Comparison of ENCODE assay signal across 8 cellular contexts in the genomic region with DNA sequence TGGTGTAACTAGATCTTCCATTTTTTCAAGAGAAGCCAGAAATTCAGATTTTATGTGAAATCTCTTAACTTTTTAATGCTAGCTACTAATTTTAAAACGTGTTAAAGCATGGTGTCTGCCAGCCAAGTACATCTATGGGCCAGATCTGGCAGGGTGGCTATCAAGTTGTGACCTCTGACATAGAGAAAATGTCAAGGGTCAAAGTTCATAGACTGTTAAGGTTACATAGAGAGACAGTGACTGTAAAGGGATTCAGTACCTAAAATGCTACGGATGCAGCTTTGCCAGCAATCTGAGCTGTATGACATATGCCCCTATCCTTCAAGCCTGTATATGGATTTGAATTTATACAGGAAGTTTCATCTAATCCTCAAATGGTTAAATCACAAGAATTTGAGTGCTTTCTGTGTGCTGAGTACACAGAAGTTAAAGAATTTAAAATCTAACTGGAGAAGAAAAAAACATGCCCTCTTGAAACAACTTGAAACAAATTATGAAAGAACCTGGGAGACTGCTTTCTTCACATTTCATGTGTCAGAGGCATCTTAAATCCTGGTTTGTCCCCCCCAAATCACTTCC. TPM values are rescaled to one million over a fixed set of nuclear protein-coding genes. Genes with fewer than 3 reads are reported as not detected.
A peak's percentile ranks its signal among the peaks of the same experiment; 100 is the strongest.
DNase-seq lines count a peak whose midpoint lies in the region; ATAC-seq and TF ChIP-seq lines count a peak whose summit lies in the region.

No MANE protein-coding gene starts in this region.

- H3K27me3 ChIP-seq in BLaER1 treated with 17β-estradiol and CSF1 and Interleukin-3, amounts not matched to agents 10 nM and 100 nM = peaks cover 0 to 20% (median 11%) of the 10 kb centered on the region in 11 experiments; a peak in 13 of 22 replicates
- H3K27me3 ChIP-seq in MG63 (no peaks in the 10 kb centered on the region), osteoblast (ENCODE audit: insufficient read depth, low read length) (no peaks in the 10 kb centered on the region)
- no peaks in the 10 kb centered on the region for H3K27me3 ChIP-seq in effector memory CD4-positive, alpha-beta T cell (replicated peaks; ENCODE audit: control insufficient read depth, insufficient read depth, low read length, poor library complexity, severe bottlenecking)

- peaks cover 0 to 17% (median 0%) of the 10 kb centered on the region in 11 experiments; a peak in 5 of 22 replicates for H3K36me3 ChIP-seq in BLaER1 treated with 17β-estradiol and CSF1 and Interleukin-3, amounts not matched to agents 10 nM and 100 nM
- 0 out of 2 replicates have a peak, but pooled peaks cover 4% of the 10 kb centered on the region for H3K36me3 ChIP-seq in MG63
- H3K36me3 ChIP-seq in effector memory CD4-positive, alpha-beta T cell (ENCODE audit: control insufficient read depth, insufficient read depth, low read length) = no peaks in the 10 kb centered on the region
- H3K36me3 ChIP-seq in osteoblast (ENCODE audit: insufficient read depth, low read length) = peaks cover 10% of the 10 kb centered on the region

- H3K79me2 ChIP-seq in osteoblast (ENCODE audit: insufficient read depth, low read length) = peaks cover 40% of the 10 kb centered on the region

- H4K20me1 ChIP-seq in BLaER1 treated with 17β-estradiol and CSF1 and Interleukin-3, amounts not matched to agents 10 nM and 100 nM = peaks cover 0 to 23% (median 0%) of the 10 kb centered on the region in 11 experiments; a peak in 5 of 22 replicates
- H4K20me1 ChIP-seq in osteoblast (ENCODE audit: insufficient read depth, low read length) = peaks cover 8% of the 10 kb centered on the region

- H3K27ac ChIP-seq in BLaER1 treated with 17β-estradiol and CSF1 and Interleukin-3, amounts not matched to agents 10 nM and 100 nM = peak overlapping the region in 8 of 11 experiments; percentile 41 to 96 (median 82); a peak in 10 of 22 replicates
- peak overlapping the region; percentile 98 for H3K27ac ChIP-seq in effector memory CD4-positive, alpha-beta T cell (ENCODE audit: insufficient read depth, low read length, poor library complexity, severe bottlenecking)
- H3K27ac ChIP-seq in osteoblast (ENCODE audit: low read depth, low read length) = no peak overlapping the region

- TF ChIP-seq CTCF in osteoblast (IDR thresholded peaks at IDR 0.05; ENCODE audit: extremely low read depth, low read depth, low read length) = no peak

- H3K9ac ChIP-seq in BLaER1 treated with 17β-estradiol and CSF1 and Interleukin-3, amounts not matched to agents 10 nM and 100 nM = peak overlapping the region; percentile 62 to 95 (median 79); a peak in 19 of 22 replicates

- H3K4me2 ChIP-seq in BLaER1 treated with 17β-estradiol and CSF1 and Interleukin-3, amounts not matched to agents 10 nM and 100 nM = peak overlapping the region; percentile 89 to 99 (median 94)
- peak overlapping the region; percentile 97 for H3K4me2 ChIP-seq in osteoblast (ENCODE audit: insufficient read depth, low read length)

- peak overlapping the region; percentile 89 for H2AFZ ChIP-seq in osteoblast (ENCODE audit: low read length)

- peak overlapping the region; percentile 55 to 95 (median 68) for H3K4me3 ChIP-seq in BLaER1 treated with 17β-estradiol and CSF1 and Interleukin-3, amounts not matched to agents 10 nM and 100 nM
- H3K4me3 ChIP-seq in MG63 (peak overlapping the region; percentile 74), osteoblast (ENCODE audit: insufficient read depth, low read length) (peak overlapping the region; percentile 86)
- H3K4me3 ChIP-seq in effector memory CD4-positive, alpha-beta T cell (ENCODE audit: insufficient read depth, low read depth, low read length, poor library complexity, severe bottlenecking) = peak overlapping the region; percentile 68

- no peak for ATAC-seq in HG03378 (IDR thresholded peaks at IDR 0.05; ENCODE audit: unreplicated experiment)

- DNase-seq in MG63 (no peak), osteoblast (ENCODE audit: insufficient read length, low spot score, missing footprints) (no peak), COR-L47 (lab: John Stamatoyannopoulos, UW) (no peak), NCI-H2196 (lab: John Stamatoyannopoulos, UW; ENCODE audit: unreplicated experiment) (no peak)
- DNase-seq in effector memory CD4-positive, alpha-beta T cell = no peak
- no peak for DNase-seq in stimulated activated CD8-positive, alpha-beta memory T cell treated with anti-CD3 and anti-CD28 coated beads, Interleukin-4, amount 100 ng/mL, for 48 hours

- peaks cover 4 to 13% (median 11%) of the 10 kb centered on the region in 11 experiments; a peak in 20 of 22 replicates for H3K9me3 ChIP-seq in BLaER1 treated with 17β-estradiol and CSF1 and Interleukin-3, amounts not matched to agents 10 nM and 100 nM (replicated peaks in 1 of 11)
- H3K9me3 ChIP-seq in MG63 (peaks cover 2% of the 10 kb centered on the region), osteoblast (ENCODE audit: low read depth, low read length) (no peaks in the 10 kb centered on the region)
- H3K9me3 ChIP-seq in effector memory CD4-positive, alpha-beta T cell (ENCODE audit: control insufficient read depth, low read length) = no peaks in the 10 kb centered on the region

- peaks cover 43 to 61% (median 54%) of the 10 kb centered on the region in 10 experiments for H3K4me1 ChIP-seq in BLaER1 treated with 17β-estradiol and CSF1 and Interleukin-3, amounts not matched to agents 10 nM and 100 nM
- peaks cover 30% of the 10 kb centered on the region for H3K4me1 ChIP-seq in effector memory CD4-positive, alpha-beta T cell (ENCODE audit: control insufficient read depth, insufficient read depth, low read length, poor library complexity, severe bottlenecking)
- peaks cover 29% of the 10 kb centered on the region for H3K4me1 ChIP-seq in osteoblast (ENCODE audit: insufficient read depth, low read length)

RNA-seq across cellular contexts. Expression of a gene that starts 1.0 kb away (rescaled TPM):
- total RNA-seq in MG63 (2014; rRNA removed; shearing (Covaris generic); ENCODE audit: low replicate concordance) = 4.2 and 5.0 TPM in 2 replicates
- total RNA-seq in osteoblast = 41.5 and 56.5 TPM in 2 replicates

RNA-seq across cellular contexts. Expression of a gene that starts 52.5 kb away (rescaled TPM):
- total RNA-seq in MG63 (2014; rRNA removed; shearing (Covaris generic); ENCODE audit: low replicate concordance) = 13.2 and 17.7 TPM in 2 replicates
- total RNA-seq in osteoblast = 22.7 and 28.2 TPM in 2 replicates
